ENCODE assay signal across 1 cellular context in genomic region chr6:26103770-26104456, GRCh38.
A peak's percentile ranks its signal among the peaks of the same experiment; 100 is the strongest.
TF ChIP-seq lines count a peak whose summit lies in the region.

No MANE protein-coding gene starts in this region.

TF ChIP-seq in WTC11, 78 proteins besides CTCF, POLR2A, EP300 and RAD21 (continued from another document and continues in another):
- TF ChIP-seq, protein P1, sequence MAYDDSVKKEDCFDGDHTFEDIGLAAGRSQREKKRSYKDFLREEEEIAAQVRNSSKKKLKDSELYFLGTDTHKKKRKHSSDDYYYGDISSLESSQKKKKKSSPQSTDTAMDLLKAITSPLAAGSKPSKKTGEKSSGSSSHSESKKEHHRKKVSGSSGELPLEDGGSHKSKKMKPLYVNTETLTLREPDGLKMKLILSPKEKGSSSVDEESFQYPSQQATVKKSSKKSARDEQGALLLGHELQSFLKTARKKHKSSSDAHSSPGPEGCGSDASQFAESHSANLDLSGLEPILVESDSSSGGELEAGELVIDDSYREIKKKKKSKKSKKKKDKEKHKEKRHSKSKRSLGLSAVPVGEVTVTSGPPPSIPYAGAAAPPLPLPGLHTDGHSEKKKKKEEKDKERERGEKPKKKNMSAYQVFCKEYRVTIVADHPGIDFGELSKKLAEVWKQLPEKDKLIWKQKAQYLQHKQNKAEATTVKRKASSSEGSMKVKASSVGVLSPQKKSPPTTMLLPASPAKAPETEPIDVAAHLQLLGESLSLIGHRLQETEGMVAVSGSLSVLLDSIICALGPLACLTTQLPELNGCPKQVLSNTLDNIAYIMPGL (CRISPR knock-in tag; IDR thresholded peaks at IDR 0.05), result peak; percentile 68; the same call in 1 of the 2 replicates
- peak; percentile 41; the same call in 1 of the 2 replicates for TF ChIP-seq ZNF232 (CRISPR knock-in tag; IDR thresholded peaks at IDR 0.05)
- no peak for TF ChIP-seq ZNF121 (CRISPR knock-in tag; IDR thresholded peaks at IDR 0.05)
- TF ChIP-seq, protein P2, sequence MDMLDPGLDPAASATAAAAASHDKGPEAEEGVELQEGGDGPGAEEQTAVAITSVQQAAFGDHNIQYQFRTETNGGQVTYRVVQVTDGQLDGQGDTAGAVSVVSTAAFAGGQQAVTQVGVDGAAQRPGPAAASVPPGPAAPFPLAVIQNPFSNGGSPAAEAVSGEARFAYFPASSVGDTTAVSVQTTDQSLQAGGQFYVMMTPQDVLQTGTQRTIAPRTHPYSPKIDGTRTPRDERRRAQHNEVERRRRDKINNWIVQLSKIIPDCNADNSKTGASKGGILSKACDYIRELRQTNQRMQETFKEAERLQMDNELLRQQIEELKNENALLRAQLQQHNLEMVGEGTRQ (CRISPR knock-in tag; IDR thresholded peaks at IDR 0.05), result no peak
- peak; percentile 78 for TF ChIP-seq NFATC4 (CRISPR knock-in tag; IDR thresholded peaks at IDR 0.05)
- TF ChIP-seq CDX4 (CRISPR knock-in tag; IDR thresholded peaks at IDR 0.05; ENCODE audit: borderline replicate concordance), result 0 out of 2 replicates have a peak, but pooled peaks have one; percentile 39
- TF ChIP-seq JUN (CRISPR knock-in tag; IDR thresholded peaks at IDR 0.05), result no peak
- TF ChIP-seq, protein P3, sequence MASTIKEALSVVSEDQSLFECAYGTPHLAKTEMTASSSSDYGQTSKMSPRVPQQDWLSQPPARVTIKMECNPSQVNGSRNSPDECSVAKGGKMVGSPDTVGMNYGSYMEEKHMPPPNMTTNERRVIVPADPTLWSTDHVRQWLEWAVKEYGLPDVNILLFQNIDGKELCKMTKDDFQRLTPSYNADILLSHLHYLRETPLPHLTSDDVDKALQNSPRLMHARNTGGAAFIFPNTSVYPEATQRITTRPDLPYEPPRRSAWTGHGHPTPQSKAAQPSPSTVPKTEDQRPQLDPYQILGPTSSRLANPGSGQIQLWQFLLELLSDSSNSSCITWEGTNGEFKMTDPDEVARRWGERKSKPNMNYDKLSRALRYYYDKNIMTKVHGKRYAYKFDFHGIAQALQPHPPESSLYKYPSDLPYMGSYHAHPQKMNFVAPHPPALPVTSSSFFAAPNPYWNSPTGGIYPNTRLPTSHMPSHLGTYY (CRISPR knock-in tag; IDR thresholded peaks at IDR 0.05), result peak; percentile 81; the same call in 1 of the 2 replicates
- TF ChIP-seq ZNF416 (CRISPR knock-in tag; IDR thresholded peaks at IDR 0.05), result peak; percentile 93; the same call in 1 of the 2 replicates
- peak; percentile 12 for TF ChIP-seq SMAD4 (CRISPR knock-in tag; IDR thresholded peaks at IDR 0.05)
- TF ChIP-seq, protein P4, sequence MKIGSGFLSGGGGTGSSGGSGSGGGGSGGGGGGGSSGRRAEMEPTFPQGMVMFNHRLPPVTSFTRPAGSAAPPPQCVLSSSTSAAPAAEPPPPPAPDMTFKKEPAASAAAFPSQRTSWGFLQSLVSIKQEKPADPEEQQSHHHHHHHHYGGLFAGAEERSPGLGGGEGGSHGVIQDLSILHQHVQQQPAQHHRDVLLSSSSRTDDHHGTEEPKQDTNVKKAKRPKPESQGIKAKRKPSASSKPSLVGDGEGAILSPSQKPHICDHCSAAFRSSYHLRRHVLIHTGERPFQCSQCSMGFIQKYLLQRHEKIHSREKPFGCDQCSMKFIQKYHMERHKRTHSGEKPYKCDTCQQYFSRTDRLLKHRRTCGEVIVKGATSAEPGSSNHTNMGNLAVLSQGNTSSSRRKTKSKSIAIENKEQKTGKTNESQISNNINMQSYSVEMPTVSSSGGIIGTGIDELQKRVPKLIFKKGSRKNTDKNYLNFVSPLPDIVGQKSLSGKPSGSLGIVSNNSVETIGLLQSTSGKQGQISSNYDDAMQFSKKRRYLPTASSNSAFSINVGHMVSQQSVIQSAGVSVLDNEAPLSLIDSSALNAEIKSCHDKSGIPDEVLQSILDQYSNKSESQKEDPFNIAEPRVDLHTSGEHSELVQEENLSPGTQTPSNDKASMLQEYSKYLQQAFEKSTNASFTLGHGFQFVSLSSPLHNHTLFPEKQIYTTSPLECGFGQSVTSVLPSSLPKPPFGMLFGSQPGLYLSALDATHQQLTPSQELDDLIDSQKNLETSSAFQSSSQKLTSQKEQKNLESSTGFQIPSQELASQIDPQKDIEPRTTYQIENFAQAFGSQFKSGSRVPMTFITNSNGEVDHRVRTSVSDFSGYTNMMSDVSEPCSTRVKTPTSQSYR (CRISPR knock-in tag; IDR thresholded peaks at IDR 0.05), result no peak
- TF ChIP-seq, protein P5, sequence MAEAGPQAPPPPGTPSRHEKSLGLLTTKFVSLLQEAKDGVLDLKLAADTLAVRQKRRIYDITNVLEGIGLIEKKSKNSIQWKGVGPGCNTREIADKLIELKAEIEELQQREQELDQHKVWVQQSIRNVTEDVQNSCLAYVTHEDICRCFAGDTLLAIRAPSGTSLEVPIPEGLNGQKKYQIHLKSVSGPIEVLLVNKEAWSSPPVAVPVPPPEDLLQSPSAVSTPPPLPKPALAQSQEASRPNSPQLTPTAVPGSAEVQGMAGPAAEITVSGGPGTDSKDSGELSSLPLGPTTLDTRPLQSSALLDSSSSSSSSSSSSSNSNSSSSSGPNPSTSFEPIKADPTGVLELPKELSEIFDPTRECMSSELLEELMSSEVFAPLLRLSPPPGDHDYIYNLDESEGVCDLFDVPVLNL (CRISPR knock-in tag; IDR thresholded peaks at IDR 0.05; ENCODE audit: borderline replicate concordance, low read depth), result no peak
- TF ChIP-seq ZNF263 (CRISPR knock-in tag; IDR thresholded peaks at IDR 0.05; ENCODE audit: low read depth), result no peak
- TF ChIP-seq ETV6 (CRISPR knock-in tag; IDR thresholded peaks at IDR 0.05), result peak; percentile 85
- no peak for TF ChIP-seq GTF2I (CRISPR knock-in tag; conservative IDR thresholded peaks at IDR 0.05)
- TF ChIP-seq HMGA2 (CRISPR knock-in tag; IDR thresholded peaks at IDR 0.05), result no peak
- 0 out of 2 replicates have a peak, but pooled peaks have one; percentile 56 for TF ChIP-seq FOXP4 (CRISPR knock-in tag; IDR thresholded peaks at IDR 0.05)
- no peak for TF ChIP-seq RORB (CRISPR knock-in tag; IDR thresholded peaks at IDR 0.05)
- TF ChIP-seq KAT7 (CRISPR knock-in tag; IDR thresholded peaks at IDR 0.05; ENCODE audit: borderline replicate concordance), result peak; percentile 74; the same call in 1 of the 2 replicates
- peak; percentile 95 for TF ChIP-seq EMX1 (CRISPR knock-in tag; IDR thresholded peaks at IDR 0.05)
- 0 out of 2 replicates have a peak, but pooled peaks have one; percentile 13 for TF ChIP-seq ATF3 (CRISPR knock-in tag; conservative IDR thresholded peaks at IDR 0.05)
- no peak for TF ChIP-seq ATF2 (CRISPR knock-in tag; IDR thresholded peaks at IDR 0.05; ENCODE audit: borderline replicate concordance, low read depth)
- TF ChIP-seq, protein P6, sequence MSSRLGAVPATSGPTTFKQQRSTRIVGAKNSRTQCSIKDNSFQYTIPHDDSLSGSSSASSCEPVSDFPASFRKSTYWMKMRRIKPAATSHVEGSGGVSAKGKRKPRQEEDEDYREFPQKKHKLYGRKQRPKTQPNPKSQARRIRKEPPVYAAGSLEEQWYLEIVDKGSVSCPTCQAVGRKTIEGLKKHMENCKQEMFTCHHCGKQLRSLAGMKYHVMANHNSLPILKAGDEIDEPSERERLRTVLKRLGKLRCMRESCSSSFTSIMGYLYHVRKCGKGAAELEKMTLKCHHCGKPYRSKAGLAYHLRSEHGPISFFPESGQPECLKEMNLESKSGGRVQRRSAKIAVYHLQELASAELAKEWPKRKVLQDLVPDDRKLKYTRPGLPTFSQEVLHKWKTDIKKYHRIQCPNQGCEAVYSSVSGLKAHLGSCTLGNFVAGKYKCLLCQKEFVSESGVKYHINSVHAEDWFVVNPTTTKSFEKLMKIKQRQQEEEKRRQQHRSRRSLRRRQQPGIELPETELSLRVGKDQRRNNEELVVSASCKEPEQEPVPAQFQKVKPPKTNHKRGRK (CRISPR knock-in tag; IDR thresholded peaks at IDR 0.05; ENCODE audit: borderline replicate concordance), result no peak
- TF ChIP-seq ZNF671 (CRISPR knock-in tag; IDR thresholded peaks at IDR 0.05), result peak; percentile 91; the same call in 1 of the 2 replicates
- TF ChIP-seq MAX (CRISPR knock-in tag; IDR thresholded peaks at IDR 0.05), result peak; percentile 58; the same call in 1 of the 2 replicates
- TF ChIP-seq, protein P7, sequence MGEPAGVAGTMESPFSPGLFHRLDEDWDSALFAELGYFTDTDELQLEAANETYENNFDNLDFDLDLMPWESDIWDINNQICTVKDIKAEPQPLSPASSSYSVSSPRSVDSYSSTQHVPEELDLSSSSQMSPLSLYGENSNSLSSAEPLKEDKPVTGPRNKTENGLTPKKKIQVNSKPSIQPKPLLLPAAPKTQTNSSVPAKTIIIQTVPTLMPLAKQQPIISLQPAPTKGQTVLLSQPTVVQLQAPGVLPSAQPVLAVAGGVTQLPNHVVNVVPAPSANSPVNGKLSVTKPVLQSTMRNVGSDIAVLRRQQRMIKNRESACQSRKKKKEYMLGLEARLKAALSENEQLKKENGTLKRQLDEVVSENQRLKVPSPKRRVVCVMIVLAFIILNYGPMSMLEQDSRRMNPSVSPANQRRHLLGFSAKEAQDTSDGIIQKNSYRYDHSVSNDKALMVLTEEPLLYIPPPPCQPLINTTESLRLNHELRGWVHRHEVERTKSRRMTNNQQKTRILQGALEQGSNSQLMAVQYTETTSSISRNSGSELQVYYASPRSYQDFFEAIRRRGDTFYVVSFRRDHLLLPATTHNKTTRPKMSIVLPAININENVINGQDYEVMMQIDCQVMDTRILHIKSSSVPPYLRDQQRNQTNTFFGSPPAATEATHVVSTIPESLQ (CRISPR knock-in tag; IDR thresholded peaks at IDR 0.05), result no peak
- peak; percentile 31; the same call in 1 of the 2 replicates for TF ChIP-seq ZNF317 (CRISPR knock-in tag; IDR thresholded peaks at IDR 0.05; ENCODE audit: borderline replicate concordance, low read depth)
- TF ChIP-seq, protein P8, sequence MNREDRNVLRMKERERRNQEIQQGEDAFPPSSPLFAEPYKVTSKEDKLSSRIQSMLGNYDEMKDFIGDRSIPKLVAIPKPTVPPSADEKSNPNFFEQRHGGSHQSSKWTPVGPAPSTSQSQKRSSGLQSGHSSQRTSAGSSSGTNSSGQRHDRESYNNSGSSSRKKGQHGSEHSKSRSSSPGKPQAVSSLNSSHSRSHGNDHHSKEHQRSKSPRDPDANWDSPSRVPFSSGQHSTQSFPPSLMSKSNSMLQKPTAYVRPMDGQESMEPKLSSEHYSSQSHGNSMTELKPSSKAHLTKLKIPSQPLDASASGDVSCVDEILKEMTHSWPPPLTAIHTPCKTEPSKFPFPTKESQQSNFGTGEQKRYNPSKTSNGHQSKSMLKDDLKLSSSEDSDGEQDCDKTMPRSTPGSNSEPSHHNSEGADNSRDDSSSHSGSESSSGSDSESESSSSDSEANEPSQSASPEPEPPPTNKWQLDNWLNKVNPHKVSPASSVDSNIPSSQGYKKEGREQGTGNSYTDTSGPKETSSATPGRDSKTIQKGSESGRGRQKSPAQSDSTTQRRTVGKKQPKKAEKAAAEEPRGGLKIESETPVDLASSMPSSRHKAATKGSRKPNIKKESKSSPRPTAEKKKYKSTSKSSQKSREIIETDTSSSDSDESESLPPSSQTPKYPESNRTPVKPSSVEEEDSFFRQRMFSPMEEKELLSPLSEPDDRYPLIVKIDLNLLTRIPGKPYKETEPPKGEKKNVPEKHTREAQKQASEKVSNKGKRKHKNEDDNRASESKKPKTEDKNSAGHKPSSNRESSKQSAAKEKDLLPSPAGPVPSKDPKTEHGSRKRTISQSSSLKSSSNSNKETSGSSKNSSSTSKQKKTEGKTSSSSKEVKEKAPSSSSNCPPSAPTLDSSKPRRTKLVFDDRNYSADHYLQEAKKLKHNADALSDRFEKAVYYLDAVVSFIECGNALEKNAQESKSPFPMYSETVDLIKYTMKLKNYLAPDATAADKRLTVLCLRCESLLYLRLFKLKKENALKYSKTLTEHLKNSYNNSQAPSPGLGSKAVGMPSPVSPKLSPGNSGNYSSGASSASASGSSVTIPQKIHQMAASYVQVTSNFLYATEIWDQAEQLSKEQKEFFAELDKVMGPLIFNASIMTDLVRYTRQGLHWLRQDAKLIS (CRISPR knock-in tag; IDR thresholded peaks at IDR 0.05; ENCODE audit: borderline replicate concordance), result no peak
- TF ChIP-seq SOX15 (CRISPR knock-in tag; IDR thresholded peaks at IDR 0.05), result no peak
- TF ChIP-seq ATF1 (CRISPR knock-in tag; IDR thresholded peaks at IDR 0.05), result 0 out of 2 replicates have a peak, but pooled peaks have one; percentile 49
- peak; percentile 35; the same call in 1 of the 2 replicates for TF ChIP-seq NFYB (CRISPR knock-in tag; conservative IDR thresholded peaks at IDR 0.05; ENCODE audit: low read depth)
- 0 out of 2 replicates have a peak, but pooled peaks have one; percentile 64 for TF ChIP-seq IRF1 (CRISPR knock-in tag; IDR thresholded peaks at IDR 0.05)
- TF ChIP-seq ZNF396 (CRISPR knock-in tag; IDR thresholded peaks at IDR 0.05; ENCODE audit: borderline replicate concordance), result no peak
